Comparison of ENCODE assay signal across 37 cellular contexts in genomic region chr14:36181417-36181816, GRCh38. TPM values are rescaled to one million over a fixed set of nuclear protein-coding genes. Genes with fewer than 3 reads are reported as not detected.
"Had no signal": no experiment of that assay in that cellular context is flagged by ENCODE, and none has a peak within 500 bp of the region (broad histone marks: within the 10 kb centered on the region; RNA-seq: fewer than 3 reads in every experiment).

No MANE protein-coding gene starts in this region.

- FAIRE-seq: astrocyte, TTC549 had no signal

- DNase-seq: activated B cell treated with CpG ODN at 0.5 μM for 24 hours; activated CD4-positive, alpha-beta memory T cell treated with anti-CD3 and anti-CD28 coated beads for 36 hours; activated CD4-positive, alpha-beta T cell treated with anti-CD3 and anti-CD28 coated beads for 4 hours; activated CD4-positive, alpha-beta T cell treated with anti-CD3 and anti-CD28 coated beads, Interleukin-2, amount 10 ng/mL, durations not matched to agents 24 days and 14 days; activated CD4-positive, alpha-beta T cell treated with anti-CD3 and anti-CD28 coated beads, Interleukin-2, amount 50 U/mL, for 1 hour; activated CD4-positive, alpha-beta T cell treated with anti-CD3 and anti-CD28 coated beads, Interleukin-2, amount 50 U/mL, for 4 hours; activated CD4-positive, CD25-positive, alpha-beta regulatory T cell treated with anti-CD3 and anti-CD28 coated beads, Interleukin-2, amount 50 U/mL, for 72 hours; activated CD8-positive, alpha-beta memory T cell treated with anti-CD3 and anti-CD28 coated beads, Interleukin-2, amount 50 U/mL, for 4 hours; activated CD8-positive, alpha-beta T cell treated with anti-CD3 and anti-CD28 coated beads for 36 hours; activated effector memory CD4-positive, alpha-beta T cell treated with anti-CD3 and anti-CD28 coated beads, Interleukin-2, amount 50 U/mL, for 16 hours; activated gamma-delta T cell treated with Interleukin-2 at 50 U/mL for 16 hours; activated naive CD4-positive, alpha-beta T cell; activated naive CD4-positive, alpha-beta T cell treated with anti-CD3 and anti-CD28 coated beads for 36 hours; activated naive CD4-positive, alpha-beta T cell treated with anti-CD3 and anti-CD28 coated beads, Interleukin-2, amount 50 U/mL, for 16 hours; activated naive CD8-positive, alpha-beta T cell treated with anti-CD3 and anti-CD28 coated beads for 36 hours; activated T-cell treated with anti-CD3 and anti-CD28 coated beads for 4 hours; activated T-cell treated with anti-CD3 and anti-CD28 coated beads, Interleukin-2, amount 50 U/mL, for 1 hour; activated T-cell treated with anti-CD3 and anti-CD28 coated beads, Interleukin-2, amount 50 U/mL, for 4 hours; activated T-cell treated with anti-CD3 and anti-CD28 coated beads, Interleukin-2, amount 50 U/mL, for 72 hours; adrenal gland; amniotic stem cell; aorta; brain microvascular endothelial cell; central memory CD4-positive, alpha-beta T cell; T-helper 1 cell; T-helper 2 cell; T-helper 9 cell had no signal

- H3K4me1 ChIP-seq: adrenal gland, body of pancreas, breast epithelium had no signal

- H3K4me3 ChIP-seq: adrenal gland, body of pancreas, breast epithelium had no signal

- H3K27ac ChIP-seq: adrenal gland, body of pancreas, brain microvascular endothelial cell, breast epithelium, VCaP had no signal

- H3K27me3 ChIP-seq: adrenal gland, body of pancreas, brain microvascular endothelial cell, breast epithelium had no signal

- H3K9me3 ChIP-seq: adrenal gland, body of pancreas, breast epithelium had no signal

- H3K36me3 ChIP-seq: adrenal gland, brain microvascular endothelial cell, breast epithelium had no signal

- ATAC-seq: activated CD8-positive, alpha-beta T cell treated with anti-CD3 and anti-CD28 coated beads for 36 hours; activated naive CD4-positive, alpha-beta T cell treated with anti-CD3 and anti-CD28 coated beads, Interleukin-2, amount 50 U/mL, for 72 hours; activated T-cell treated with anti-CD3 and anti-CD28 coated beads, Interleukin-2, amount 50 U/mL, for 4 hours; activated T-cell treated with anti-CD3 and anti-CD28 coated beads, Interleukin-2, amount 50 U/mL, for 72 hours; activated T-helper 17 cell treated with anti-CD3 and anti-CD28 coated beads, Interleukin-2, amount 50 U/mL, for 72 hours had no signal

RNA-seq across cellular contexts. Expression of gene PTCSC3, which starts 4.9 kb away (rescaled TPM):
- total RNA-seq: activated B cell treated with CpG ODN at 0.5 μM for 24 hours; activated CD4-positive, alpha-beta memory T cell treated with anti-CD3 and anti-CD28 coated beads for 36 hours; activated CD4-positive, alpha-beta T cell treated with anti-CD3 and anti-CD28 coated beads, Interleukin-2, amount 10 ng/mL, durations not matched to agents 24 days and 14 days; activated CD8-positive, alpha-beta memory T cell treated with anti-CD3 and anti-CD28 coated beads for 36 hours; activated CD8-positive, alpha-beta T cell treated with anti-CD3 and anti-CD28 coated beads for 36 hours; activated naive CD4-positive, alpha-beta T cell treated with anti-CD3 and anti-CD28 coated beads for 36 hours; activated naive CD4-positive, alpha-beta T cell treated with anti-CD3 and anti-CD28 coated beads, Interleukin-2, amount 50 U/mL, for 72 hours; activated naive CD8-positive, alpha-beta T cell treated with anti-CD3 and anti-CD28 coated beads for 36 hours; activated T-cell treated with anti-CD3 and anti-CD28 coated beads, Interleukin-2, amount 50 U/mL, for 4 hours; activated T-cell treated with anti-CD3 and anti-CD28 coated beads, Interleukin-2, amount 50 U/mL, for 72 hours; activated T-helper 1 cell treated with anti-CD3 and anti-CD28 coated beads, Interleukin-12 subunit alpha, Interleukin-12 subunit beta, Interleukin-2, Interleukin-4 antibody, amounts not matched to agents 30 ng/mL and 10 ng/mL and 1 ng/mL, durations not matched to agents 14 hours and 24 hours and 36 hours; activated T-helper 17 cell treated with anti-CD3 and anti-CD28 coated beads, Interleukin-2, amount 50 U/mL, for 72 hours; adrenal gland; aorta; astrocyte; body of pancreas; breast epithelium; cardiac septum had no signal
- polyA plus RNA-seq: adrenal gland, aorta had no signal
